Comparison of ENCODE assay signal across 8 cellular contexts in the genomic region with DNA sequence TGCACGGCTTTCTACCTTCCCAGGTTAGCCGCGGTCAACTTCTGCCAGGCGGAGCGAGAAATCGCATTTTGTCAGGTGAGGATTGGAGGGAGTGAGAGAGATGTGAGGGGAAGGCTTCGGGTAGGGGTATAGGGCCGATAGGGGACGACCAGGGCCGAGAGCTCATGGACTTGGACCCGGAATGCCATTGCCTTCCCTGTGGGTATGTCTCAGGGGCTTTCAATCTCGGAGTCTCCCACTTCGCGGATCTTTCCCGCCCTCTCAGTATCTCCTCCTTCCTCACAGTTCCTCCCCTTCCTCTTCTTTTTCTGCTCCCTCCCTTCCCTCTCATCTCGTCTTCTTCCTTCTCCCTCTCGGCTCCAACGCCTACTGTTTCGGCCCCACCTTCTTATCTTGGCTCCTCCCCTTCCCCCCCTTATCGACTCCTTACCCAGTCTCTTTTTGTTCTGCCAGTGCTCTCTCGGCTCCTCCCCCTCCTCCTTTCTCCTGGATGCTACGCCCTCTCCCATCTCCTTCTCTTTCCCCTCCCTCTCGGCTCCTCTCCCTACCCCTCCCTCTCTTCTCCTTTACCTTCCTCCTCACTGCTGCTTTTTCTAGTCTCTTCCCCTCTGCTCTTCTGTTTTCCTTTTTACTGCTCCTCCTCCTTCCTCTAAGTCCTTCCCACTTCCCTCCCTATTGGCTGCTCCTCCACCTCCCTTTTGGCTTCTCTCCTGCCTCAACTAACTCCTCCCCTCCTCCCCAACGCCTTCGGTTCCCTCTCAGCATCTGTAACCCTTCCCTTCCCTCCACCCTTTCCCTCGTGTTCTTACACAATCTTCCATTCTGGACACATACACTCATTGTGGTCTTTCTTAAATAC. TPM values are rescaled to one million over a fixed set of nuclear protein-coding genes. Genes with fewer than 3 reads are reported as not detected.
A peak's percentile ranks its signal among the peaks of the same experiment; 100 is the strongest.
DNase-seq lines count a peak whose midpoint lies in the region; ATAC-seq, FAIRE-seq and TF ChIP-seq lines count a peak whose summit lies in the region.

No MANE protein-coding gene starts in this region.

- H3K79me2 ChIP-seq in DOHH2 (ENCODE audit: control insufficient read depth, low read length): peaks cover 23% of the 10 kb centered on the region
- peaks cover 17% of the 10 kb centered on the region for H3K79me2 ChIP-seq in Karpas-422 (ENCODE audit: low read length)

- H3K27ac ChIP-seq in DOHH2 (ENCODE audit: low read depth, low read length) (peak overlapping the region; percentile 77), Karpas-422 (ENCODE audit: low read length) (peak overlapping the region; percentile 62), stomach (peak overlapping the region; percentile 80 to 90 (median 85))

- peak; percentile 85 for DNase-seq in Karpas-422
- peak; percentile 80 for DNase-seq in RCC 7860 (ENCODE audit: low spot score)
- peak; percentile 51 for DNase-seq in activated T-helper 1 cell treated with anti-CD3 and anti-CD28 coated beads, Interleukin-12 subunit alpha, Interleukin-12 subunit beta, Interleukin-2, Interleukin-4 antibody, amounts not matched to agents 30 ng/mL and 10 ng/mL and 1 ng/mL, durations not matched to agents 14 hours and 24 hours and 36 hours (ENCODE audit: low spot score)
- DNase-seq in fibroblast of mammary gland (ENCODE audit: low read depth): peak; percentile 92
- DNase-seq in naive thymus-derived CD8-positive, alpha-beta T cell: peak; percentile 17 to 76 (median 46)
- peak; percentile 73 for DNase-seq in stomach

- intact Hi-C loops in activated T-helper 1 cell treated with anti-CD3 and anti-CD28 coated beads, Interleukin-12 subunit alpha, Interleukin-12 subunit beta, Interleukin-2, Interleukin-4 antibody, amounts not matched to agents 30 ng/mL and 10 ng/mL and 1 ng/mL, durations not matched to agents 14 hours and 24 hours and 36 hours (cut with micrococcal nuclease): loop anchor here (1.0 kb wide), 3 partner anchors 15 to 413 kb away; partner anchors contain the start of genes HTATSF1 and RBMX
- intact Hi-C loops in stomach (cut with DNase I; ENCODE audit: low total_unique reads): no loop called here

- TF ChIP-seq CTCF in DOHH2 (IDR thresholded peaks at IDR 0.05; ENCODE audit: low read depth, low read length, poor library complexity, severe bottlenecking): no peak
- no peak for TF ChIP-seq CTCF in fibroblast of mammary gland (conservative IDR thresholded peaks at IDR 0.05; ENCODE audit: control insufficient read depth, insufficient read depth, low read depth, low read length)
- no peak for TF ChIP-seq CTCF in stomach (IDR thresholded peaks at IDR 0.05)

- H3K27me3 Mint-ChIP-seq in activated T-helper 1 cell treated with anti-CD3 and anti-CD28 coated beads, Interleukin-12 subunit alpha, Interleukin-12 subunit beta, Interleukin-2, Interleukin-4 antibody, amounts not matched to agents 30 ng/mL and 10 ng/mL and 1 ng/mL, durations not matched to agents 14 hours and 24 hours and 36 hours (ENCODE audit: insufficient read depth): no peaks in the 10 kb centered on the region
- no peaks in the 10 kb centered on the region for H3K27me3 Mint-ChIP-seq in naive thymus-derived CD8-positive, alpha-beta T cell

- H3K36me3 Mint-ChIP-seq in activated T-helper 1 cell treated with anti-CD3 and anti-CD28 coated beads, Interleukin-12 subunit alpha, Interleukin-12 subunit beta, Interleukin-2, Interleukin-4 antibody, amounts not matched to agents 30 ng/mL and 10 ng/mL and 1 ng/mL, durations not matched to agents 14 hours and 24 hours and 36 hours (ENCODE audit: low read depth): no peaks in the 10 kb centered on the region
- H3K36me3 Mint-ChIP-seq in naive thymus-derived CD8-positive, alpha-beta T cell: no peaks in the 10 kb centered on the region

- H3K27ac Mint-ChIP-seq in activated T-helper 1 cell treated with anti-CD3 and anti-CD28 coated beads, Interleukin-12 subunit alpha, Interleukin-12 subunit beta, Interleukin-2, Interleukin-4 antibody, amounts not matched to agents 30 ng/mL and 10 ng/mL and 1 ng/mL, durations not matched to agents 14 hours and 24 hours and 36 hours: peak overlapping the region; percentile 88
- peak overlapping the region; percentile 75 to 96 (median 90) for H3K27ac Mint-ChIP-seq in naive thymus-derived CD8-positive, alpha-beta T cell

- H3K4me1 ChIP-seq in DOHH2 (ENCODE audit: control insufficient read depth, low read length) (peaks cover 16% of the 10 kb centered on the region), Karpas-422 (ENCODE audit: low read length) (peaks cover 13% of the 10 kb centered on the region), stomach (peaks cover 0 to 17% (median 6%) of the 10 kb centered on the region in 4 donors)

- H4K20me1 ChIP-seq in DOHH2 (ENCODE audit: control insufficient read depth, insufficient read depth, low read depth, low read length) (no peaks in the 10 kb centered on the region), Karpas-422 (ENCODE audit: insufficient read depth, low read depth, low read length) (no peaks in the 10 kb centered on the region)

- POLR2A ChIA-PET in naive thymus-derived CD8-positive, alpha-beta T cell (lab: Charles Lee): interaction anchor here (1.4 to 1.8 kb wide), 2 partner anchors 29 to 144 kb away, joined by 3 to 11 read pairs; partner anchors contain the start of gene RBMX

- peaks cover 23% of the 10 kb centered on the region for H3K4me1 Mint-ChIP-seq in activated T-helper 1 cell treated with anti-CD3 and anti-CD28 coated beads, Interleukin-12 subunit alpha, Interleukin-12 subunit beta, Interleukin-2, Interleukin-4 antibody, amounts not matched to agents 30 ng/mL and 10 ng/mL and 1 ng/mL, durations not matched to agents 14 hours and 24 hours and 36 hours (ENCODE audit: low read depth)
- H3K4me1 Mint-ChIP-seq in naive thymus-derived CD8-positive, alpha-beta T cell: peaks cover 10 to 21% (median 15%) of the 10 kb centered on the region in 4 donors

- peak; percentile 95 for FAIRE-seq in RCC 7860 (lab: Jason Lieb, UNC)

- H3K27me3 ChIP-seq in DOHH2 (ENCODE audit: control insufficient read depth, low read length): no peaks in the 10 kb centered on the region
- no peaks in the 10 kb centered on the region for H3K27me3 ChIP-seq in Karpas-422 (ENCODE audit: low read length)
- H3K27me3 ChIP-seq in stomach: no peaks in the 10 kb centered on the region

- no peaks in the 10 kb centered on the region for H3K36me3 ChIP-seq in DOHH2 (ENCODE audit: control insufficient read depth, low read length)
- no peaks in the 10 kb centered on the region for H3K36me3 ChIP-seq in Karpas-422 (ENCODE audit: insufficient read depth, low read length)
- H3K36me3 ChIP-seq in stomach: no peaks in the 10 kb centered on the region

- H3K4me2 ChIP-seq in DOHH2 (ENCODE audit: low read length) (peak overlapping the region; percentile 85), Karpas-422 (ENCODE audit: low read depth, low read length, poor library complexity, severe bottlenecking) (peak overlapping the region; percentile 86)

- no peak for TF ChIP-seq POLR2A in stomach (IDR thresholded peaks at IDR 0.05)

- H3K9ac ChIP-seq in Karpas-422 (ENCODE audit: low read length): peak overlapping the region; percentile 79

- 0 to 36% (median 9%) methylated on average over 20 to 26 of the region's 26 CpGs for WGBS in stomach, 5 donors

- H3K9me3 ChIP-seq in DOHH2 (ENCODE audit: control insufficient read depth, insufficient read depth, low read length) (no peaks in the 10 kb centered on the region), Karpas-422 (ENCODE audit: low read length) (no peaks in the 10 kb centered on the region), stomach (peaks cover 0 to 6% (median 0%) of the 10 kb centered on the region in 4 donors)

- H2AFZ ChIP-seq in Karpas-422 (ENCODE audit: low read length): peak overlapping the region; percentile 71

- ATAC-seq in GM21825 (IDR thresholded peaks at IDR 0.05; ENCODE audit: unreplicated experiment): peak; percentile 57
- peak; percentile 55 to 67 for ATAC-seq in naive thymus-derived CD8-positive, alpha-beta T cell

- H3K9me2 ChIP-seq in DOHH2 (replicated peaks; ENCODE audit: control insufficient read depth, low read length) (no peaks in the 10 kb centered on the region), Karpas-422 (replicated peaks; ENCODE audit: insufficient read depth, low read length) (no peaks in the 10 kb centered on the region)

- no peaks in the 10 kb centered on the region for H3K9me3 Mint-ChIP-seq in activated T-helper 1 cell treated with anti-CD3 and anti-CD28 coated beads, Interleukin-12 subunit alpha, Interleukin-12 subunit beta, Interleukin-2, Interleukin-4 antibody, amounts not matched to agents 30 ng/mL and 10 ng/mL and 1 ng/mL, durations not matched to agents 14 hours and 24 hours and 36 hours
- H3K9me3 Mint-ChIP-seq in naive thymus-derived CD8-positive, alpha-beta T cell: no peaks in the 10 kb centered on the region

- TF ChIP-seq EP300 in stomach (IDR thresholded peaks at IDR 0.05): no peak

- H3K4me3 Mint-ChIP-seq in activated T-helper 1 cell treated with anti-CD3 and anti-CD28 coated beads, Interleukin-12 subunit alpha, Interleukin-12 subunit beta, Interleukin-2, Interleukin-4 antibody, amounts not matched to agents 30 ng/mL and 10 ng/mL and 1 ng/mL, durations not matched to agents 14 hours and 24 hours and 36 hours: peak overlapping the region; percentile 95
- H3K4me3 Mint-ChIP-seq in naive thymus-derived CD8-positive, alpha-beta T cell: peak overlapping the region; percentile 87 to 98 (median 94)

- H3K4me3 ChIP-seq in DOHH2 (ENCODE audit: low read length) (peak overlapping the region; percentile 85), Karpas-422 (ENCODE audit: low read length) (peak overlapping the region; percentile 73), fibroblast of mammary gland (ENCODE audit: control insufficient read depth, low read depth, low read length) (peak overlapping the region; percentile 67), stomach (peak overlapping the region; percentile 56 to 76 (median 68))

- H3F3A ChIP-seq in DOHH2 (ENCODE audit: control insufficient read depth, insufficient read depth): no peaks in the 10 kb centered on the region

RNA-seq across cellular contexts. Expression of gene RBMX, which starts 29.4 kb away (rescaled TPM):
- 186 and 263 TPM in 2 replicates for total RNA-seq in Karpas-422 (2014; rRNA removed; shearing (Covaris generic); ENCODE audit: low replicate concordance)
- 308 and 327 TPM in 2 replicates for total RNA-seq in activated T-helper 1 cell treated with anti-CD3 and anti-CD28 coated beads, Interleukin-12 subunit alpha, Interleukin-12 subunit beta, Interleukin-2, Interleukin-4 antibody, amounts not matched to agents 30 ng/mL and 10 ng/mL and 1 ng/mL, durations not matched to agents 14 hours and 24 hours and 36 hours
- total RNA-seq in naive thymus-derived CD8-positive, alpha-beta T cell: 100 to 1,000 TPM; 261 to 285 TPM
- polyA plus RNA-seq in naive thymus-derived CD8-positive, alpha-beta T cell: 100 to 1,000 TPM; 160 to 207 (median 169) TPM
- total RNA-seq in stomach: 100 to 1,000 TPM in 4 of 5 donors, 10 to 100 TPM in 1; 68.1 to 245 (median 137) TPM
- polyA plus RNA-seq in stomach: 100 to 1,000 TPM in 1 of 3 donors, 10 to 100 TPM in 2; 72.6 to 130 (median 93.1) TPM

Comparison
In these comparisons a context has a peak if more than half of its experiments do, and no peak if none do; other contexts are left out.
1. Peak in every context shown above with its lines: DNase-seq, ATAC-seq, H3K4me3 ChIP-seq and H3K27ac ChIP-seq.